ENCODE assay signal across 8 cellular contexts in the genomic region with DNA sequence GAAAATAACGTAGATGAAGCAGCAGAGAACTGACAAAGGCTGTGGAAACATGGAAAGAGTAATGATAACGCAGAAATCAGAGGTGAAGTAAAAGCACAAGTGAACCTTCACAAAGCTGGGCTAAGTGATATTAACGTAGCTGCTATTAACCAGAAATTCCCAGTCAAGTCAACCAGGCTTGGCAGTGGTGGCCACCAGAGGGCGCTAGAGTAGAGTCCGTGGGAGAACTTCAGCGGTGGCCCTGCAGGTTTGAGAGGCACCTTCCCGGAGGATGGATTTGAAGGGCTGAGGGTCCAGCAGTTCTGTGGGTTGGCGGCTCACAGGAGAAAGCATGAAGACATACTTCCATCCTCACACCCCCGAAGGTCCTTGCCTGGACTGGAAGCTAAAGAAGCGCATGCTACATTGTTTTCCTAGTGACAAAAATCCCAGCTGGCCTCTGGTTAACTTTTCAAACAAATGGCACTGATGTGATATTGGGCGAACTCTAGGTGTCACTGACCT.
DNase-seq lines count a peak whose midpoint lies in the region; ATAC-seq, FAIRE-seq and TF ChIP-seq lines count a peak whose summit lies in the region.

No MANE protein-coding gene starts in this region.

- H3K36me3 ChIP-seq in DND-41 (ENCODE audit: insufficient read depth, low read length) (no peaks in the 10 kb centered on the region), HUES48 (ENCODE audit: control insufficient read depth, insufficient read depth, low read length) (no peaks in the 10 kb centered on the region)

- H3K9ac ChIP-seq in DND-41 (ENCODE audit: low read depth, low read length) (peak overlapping the region; percentile 22; the same call in 1 of the 2 replicates), HUES48 (ENCODE audit: low read depth, low read length) (no peak overlapping the region)

- H4K20me1 ChIP-seq in DND-41 (ENCODE audit: insufficient read depth, low read length), result no peaks in the 10 kb centered on the region

- H3K4me1 ChIP-seq in DND-41 (ENCODE audit: insufficient read depth, low read length), result peaks cover 26% of the 10 kb centered on the region
- H3K4me1 ChIP-seq in HUES48 (ENCODE audit: control insufficient read depth, insufficient read depth, low read length), result peaks cover 14% of the 10 kb centered on the region

- H3K27me3 Mint-ChIP-seq in mesothelial cell of epicardium (ENCODE audit: low read depth), result no peaks in the 10 kb centered on the region

- H3K36me3 Mint-ChIP-seq in mesothelial cell of epicardium, result no peaks in the 10 kb centered on the region

- peak; percentile 89 for DNase-seq in DND-41
- peak; percentile 25 for DNase-seq in NOMO-1 treated with dmso at 0.1 percent for 144 hours (lab: John Stamatoyannopoulos, UW; ENCODE audit: unreplicated experiment)
- DNase-seq in activated CD8-positive, alpha-beta memory T cell treated with anti-CD3 and anti-CD28 coated beads, Interleukin-2, amount 50 U/mL, for 24 hours (ENCODE audit: extremely low read depth), result peak; percentile 74
- peak; percentile 86 to 97 for DNase-seq in mesothelial cell of epicardium (ENCODE audit: low spot score in 2 of 2, unreplicated experiment in 2 of 2)
- DNase-seq in stimulated activated CD8-positive, alpha-beta memory T cell treated with anti-CD3 and anti-CD28 coated beads, Interleukin-12 subunit alpha, Interleukin-12 subunit beta, amount 100 ng/mL, for 4 hours (ENCODE audit: low read depth), result peak; percentile 62

- H3K4me2 ChIP-seq in DND-41 (ENCODE audit: insufficient read depth, low read length), result peak overlapping the region; percentile 34; the same call in 1 of the 2 replicates

- H2AFZ ChIP-seq in DND-41 (ENCODE audit: low read depth, low read length), result peak overlapping the region; percentile 69

- FAIRE-seq in endometrium (lab: Jason Lieb, UNC), result peak; percentile 33

- no peaks in the 10 kb centered on the region for H3K9me3 Mint-ChIP-seq in mesothelial cell of epicardium

- H3K27ac Mint-ChIP-seq in mesothelial cell of epicardium, result peak overlapping the region; percentile 65

- H3K9me3 ChIP-seq in DND-41 (ENCODE audit: insufficient read depth, low read length, severe bottlenecking) (no peaks in the 10 kb centered on the region), HUES48 (ENCODE audit: control insufficient read depth, insufficient read depth, low read length) (no peaks in the 10 kb centered on the region)

- H3K27ac ChIP-seq in DND-41 (ENCODE audit: low read length) (peak overlapping the region; percentile 67; the same call in 1 of the 2 replicates), HUES48 (ENCODE audit: low read depth, low read length) (peak overlapping the region; percentile 1)

- no peak overlapping the region for H3K4me3 Mint-ChIP-seq in mesothelial cell of epicardium

- no peaks in the 10 kb centered on the region for H3K79me2 ChIP-seq in DND-41 (ENCODE audit: insufficient read depth, low read length)

- ATAC-seq in DND-41 (ENCODE audit: insufficient read depth, low read depth) (peak; percentile 94), GM21576 (IDR thresholded peaks at IDR 0.05; ENCODE audit: unreplicated experiment) (no peak)

- no peaks in the 10 kb centered on the region for H3K27me3 ChIP-seq in DND-41 (ENCODE audit: insufficient read depth, low read length, poor library complexity)
- H3K27me3 ChIP-seq in HUES48 (ENCODE audit: control insufficient read depth, insufficient read depth, low read length), result no peaks in the 10 kb centered on the region

- TF ChIP-seq CTCF in DND-41 (IDR thresholded peaks at IDR 0.05; ENCODE audit: borderline replicate concordance, extremely low read depth, low read length, poor library complexity, severe bottlenecking), result peak; percentile 99
- peak; percentile 96 for TF ChIP-seq CTCF in mesothelial cell of epicardium (IDR thresholded peaks at IDR 0.05; ENCODE audit: unreplicated experiment)

- H3K4me3 ChIP-seq in DND-41 (ENCODE audit: low read depth in 1 of 2, low read length in 2 of 2), result no peak overlapping the region
- no peak overlapping the region for H3K4me3 ChIP-seq in HUES48 (ENCODE audit: low read depth, low read length)

- peaks cover 34% of the 10 kb centered on the region for H3K4me1 Mint-ChIP-seq in mesothelial cell of epicardium

Comparison
In these comparisons a context has a peak if more than half of its experiments do, and no peak if none do; other contexts are left out.
1. DNase-seq: peak in every context shown above with its lines; median percentile 92 in mesothelial cell of epicardium; 89 in DND-41; 74 in activated CD8-positive, alpha-beta memory T cell treated with anti-CD3 and anti-CD28 coated beads, Interleukin-2, amount 50 U/mL, for 24 hours; 62 in stimulated activated CD8-positive, alpha-beta memory T cell treated with anti-CD3 and anti-CD28 coated beads, Interleukin-12 subunit alpha, Interleukin-12 subunit beta, amount 100 ng/mL, for 4 hours; 25 in NOMO-1 treated with dmso at 0.1 percent for 144 hours.